ENCODE assay signal across 8 cellular contexts in the genomic region with DNA sequence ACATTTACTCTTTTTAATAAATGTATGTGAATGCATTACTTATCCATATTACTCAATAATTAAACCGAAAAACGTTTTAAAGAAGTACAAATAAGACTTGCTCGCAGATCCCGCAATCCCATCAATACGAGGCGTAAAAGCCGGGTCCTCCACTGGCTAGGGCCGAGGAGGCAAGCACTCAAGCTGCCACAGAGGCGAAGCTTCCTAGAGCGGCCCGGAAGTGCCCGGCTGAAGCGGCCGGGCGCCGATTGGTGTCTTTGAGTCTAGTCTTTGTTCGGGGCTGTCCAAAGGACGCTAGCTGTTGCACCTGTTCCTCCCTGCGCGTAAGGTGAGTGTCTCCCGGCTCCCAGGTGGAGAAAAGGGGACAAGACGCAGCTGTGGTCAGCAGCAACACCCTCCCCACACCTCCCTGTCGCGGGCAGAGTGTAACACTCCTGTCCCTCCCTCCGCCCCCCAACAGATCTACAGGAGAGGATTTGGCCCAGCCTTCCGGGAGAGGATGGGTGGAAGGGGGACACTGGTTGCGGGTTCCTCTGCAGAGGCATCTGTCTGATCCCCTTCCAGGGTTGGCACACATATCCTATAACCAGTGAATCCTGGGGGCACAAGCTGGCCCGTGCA. TPM values are rescaled to one million over a fixed set of nuclear protein-coding genes. Genes with fewer than 3 reads are reported as not detected.
DNase-seq lines count a peak whose midpoint lies in the region; TF ChIP-seq lines count a peak whose summit lies in the region.

A gene (plus strand): TSS at position 260 of the 621 bp plus-strand sequence. CDS start 835 bp downstream, outside the sequence.

- peaks cover 20% of the 10 kb centered on the region for H3K4me1 ChIP-seq in CD8-positive, alpha-beta memory T cell (ENCODE audit: insufficient read depth, low read length)
- H3K4me1 ChIP-seq in mesodermal cell (ENCODE audit: control insufficient read depth, insufficient read depth, low read length, poor library complexity, severe bottlenecking), result no peaks in the 10 kb centered on the region

- peak within 1 kb of the TSS; percentile 81 for H3K4me3 ChIP-seq in CD8-positive, alpha-beta memory T cell (ENCODE audit: low read length)
- peak within 1 kb of the TSS; percentile 45 for H3K4me3 ChIP-seq in mesodermal cell (ENCODE audit: extremely low read depth, insufficient read depth, low read length, poor library complexity, severe bottlenecking)

- H3K9me3 Mint-ChIP-seq in CD8-positive, alpha-beta memory T cell, result no peaks in the 10 kb centered on the region
- no peaks in the 10 kb centered on the region for H3K9me3 Mint-ChIP-seq in endothelial cell (ENCODE audit: unreplicated experiment)

- peak within 1 kb of the TSS; percentile 90 to 99 (median 98) for H3K27ac Mint-ChIP-seq in CD8-positive, alpha-beta memory T cell
- H3K27ac Mint-ChIP-seq in endothelial cell (ENCODE audit: unreplicated experiment), result peak within 1 kb of the TSS; percentile 39

- 31 to 40% methylated on average over 19 of the region's 28 CpGs for WGBS in mesodermal cell (ENCODE audit: insufficient coverage in 2 of 2), 2 experiments

- H3K9me3 ChIP-seq in CD8-positive, alpha-beta memory T cell (ENCODE audit: low read length), result no peaks in the 10 kb centered on the region
- no peaks in the 10 kb centered on the region for H3K9me3 ChIP-seq in mesodermal cell (ENCODE audit: control insufficient read depth, low read length)

- peak; percentile 59 to 83 (median 66) for DNase-seq in CD8-positive, alpha-beta memory T cell
- DNase-seq in GM20000 (ENCODE audit: low spot score), result peak; percentile 76
- DNase-seq in HT-29 (ENCODE audit: low spot score), result peak; percentile 95
- peak; percentile 79 to 80 for DNase-seq in NOMO-1 (lab: John Stamatoyannopoulos, UW; ENCODE audit: unreplicated experiment in 2 of 2)
- peak; percentile 69 for DNase-seq in activated T-cell treated with anti-CD3 and anti-CD28 coated beads for 24 hours (ENCODE audit: low read depth)
- DNase-seq in endothelial cell (ENCODE audit: low spot score), result peak; percentile 76
- DNase-seq in stimulated activated CD8-positive, alpha-beta memory T cell treated with anti-CD3 and anti-CD28 coated beads, Interleukin-15, amount 100 ng/mL, for 48 hours (ENCODE audit: low read depth in 2 of 2), result peak; percentile 67 to 70

- CTCF ChIA-PET in CD8-positive, alpha-beta memory T cell (lab: Charles Lee), result interaction anchor here (0.9 to 2.3 kb wide), 6 partner anchors 12 to 231 kb away, joined by 3 to 8 read pairs (median 5); a partner anchor contains a TSS

- peak within 1 kb of the TSS; percentile 74 for H3K27ac ChIP-seq in CD8-positive, alpha-beta memory T cell (ENCODE audit: low read depth, low read length)
- H3K27ac ChIP-seq in mesodermal cell (ENCODE audit: low read depth, low read length, severe bottlenecking), result no peak within 1 kb of the TSS

- peaks cover 43 to 60% (median 60%) of the 10 kb centered on the region in 3 donors for H3K4me1 Mint-ChIP-seq in CD8-positive, alpha-beta memory T cell
- H3K4me1 Mint-ChIP-seq in endothelial cell (ENCODE audit: unreplicated experiment), result peaks cover 20% of the 10 kb centered on the region

- peaks cover 6% of the 10 kb centered on the region for H3K36me3 ChIP-seq in CD8-positive, alpha-beta memory T cell (ENCODE audit: insufficient read depth, low read length)
- peaks cover 36% of the 10 kb centered on the region for H3K36me3 ChIP-seq in mesodermal cell (ENCODE audit: control insufficient read depth, insufficient read depth, low read length)

- POLR2A ChIA-PET in CD8-positive, alpha-beta memory T cell (lab: Charles Lee), result interaction anchor here (1.0 to 3.5 kb wide), 4 partner anchors 12 to 20 kb away, joined by 3 to 26 read pairs (median 7); a partner anchor contains a TSS

- TF ChIP-seq CTCF in GM20000 (IDR thresholded peaks at IDR 0.05; ENCODE audit: extremely low read depth, missing control alignments) (no peak), endothelial cell (IDR thresholded peaks at IDR 0.05; ENCODE audit: unreplicated experiment) (no peak)

- H3K4me3 Mint-ChIP-seq in CD8-positive, alpha-beta memory T cell, result peak within 1 kb of the TSS; percentile 94 to 98 (median 97)
- H3K4me3 Mint-ChIP-seq in endothelial cell (ENCODE audit: unreplicated experiment), result peak within 1 kb of the TSS; percentile 97

- H3K36me3 Mint-ChIP-seq in CD8-positive, alpha-beta memory T cell, result peaks cover 6 to 65% (median 15%) of the 10 kb centered on the region in 3 donors
- H3K36me3 Mint-ChIP-seq in endothelial cell (ENCODE audit: low read depth, unreplicated experiment), result peaks cover 14% of the 10 kb centered on the region

- no peaks in the 10 kb centered on the region for H3K27me3 ChIP-seq in CD8-positive, alpha-beta memory T cell (ENCODE audit: insufficient read depth, low read length, poor library complexity, severe bottlenecking)

- peaks cover 0 to 1% of the 10 kb centered on the region in 2 donors for H3K27me3 Mint-ChIP-seq in CD8-positive, alpha-beta memory T cell
- peaks cover 8% of the 10 kb centered on the region for H3K27me3 Mint-ChIP-seq in endothelial cell (ENCODE audit: unreplicated experiment)

RNA-seq across cellular contexts. Expression of the gene that starts here (rescaled TPM):
- total RNA-seq in CD8-positive, alpha-beta memory T cell, result 1 to 10 TPM; 5.3 to 5.8 TPM
- 11.5 TPM for polyA plus RNA-seq in CD8-positive, alpha-beta memory T cell
- total RNA-seq in HT-29 (2014; rRNA removed; shearing (Covaris generic)), result 4.5 and 5.8 TPM in 2 replicates
- 6.5 TPM for total RNA-seq in endothelial cell (ENCODE audit: unreplicated experiment)
- polyA plus RNA-seq in mesodermal cell (2013, experiment 1 of 2), result 1.3 TPM
- 1.7 TPM for polyA plus RNA-seq in mesodermal cell (2013, experiment 2 of 2)
